ENCODE assay signal across 8 cellular contexts in the genomic region with DNA sequence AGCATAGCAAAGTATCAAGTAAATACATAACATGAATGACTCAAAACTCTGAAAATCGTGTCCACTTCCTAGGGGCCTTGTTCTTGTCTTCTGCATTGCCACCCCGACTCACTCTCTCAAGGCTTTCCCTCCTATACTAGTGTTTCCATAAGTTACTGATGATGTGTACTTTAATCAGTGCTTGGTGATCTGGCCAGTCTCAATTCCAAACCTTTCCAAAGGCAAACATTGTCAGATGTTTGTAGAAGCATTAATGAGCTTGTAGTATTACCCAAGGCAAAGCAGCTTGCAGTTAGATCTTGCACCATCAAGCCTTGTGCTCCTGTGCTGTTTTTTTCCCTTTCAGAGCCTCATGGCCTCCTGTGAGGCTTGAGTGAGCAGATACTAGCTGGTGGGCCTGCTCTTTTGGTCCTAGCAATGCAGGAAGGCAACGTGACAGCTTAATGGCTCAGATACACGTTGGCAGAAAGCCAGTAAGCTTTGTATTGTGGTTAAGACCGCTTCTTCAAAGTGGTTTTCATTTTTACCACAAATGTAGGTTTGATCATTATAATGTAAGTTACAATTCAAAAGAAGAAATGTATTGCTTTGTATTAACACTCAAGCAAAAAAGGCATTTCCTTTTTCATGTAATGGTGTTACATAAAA. TPM values are rescaled to one million over a fixed set of nuclear protein-coding genes. Genes with fewer than 3 reads are reported as not detected.
DNase-seq lines count a peak whose midpoint lies in the region; ATAC-seq and TF ChIP-seq lines count a peak whose summit lies in the region.

No MANE protein-coding gene starts in this region.

- H2AFZ ChIP-seq in mesenchymal stem cell (ENCODE audit: low read depth, low read length): no peak overlapping the region

- no peak overlapping the region for H4K91ac ChIP-seq in mesenchymal stem cell (ENCODE audit: low read length)

- POLR2A ChIA-PET in GM10248 (lab: Yijun Ruan, JAX): no interaction called here

- no peak overlapping the region for H2BK120ac ChIP-seq in mesenchymal stem cell (ENCODE audit: low read depth, low read length)

- intact Hi-C loops in stomach (cut with DNase I; ENCODE audit: low total_unique reads): no loop called here

- CTCF ChIA-PET in GM10248 (lab: Yijun Ruan, JAX): interaction anchor here (0.7 to 2.1 kb wide), 8 partner anchors 8 to 385 kb away, joined by 3 to 12 read pairs (median 4); no protein-coding TSS in a partner anchor

- peaks cover 18% of the 10 kb centered on the region for H3K79me1 ChIP-seq in mesenchymal stem cell (replicated peaks; ENCODE audit: low read length, poor library complexity, severe bottlenecking)

- peak; percentile 91 for ATAC-seq in GM21576 (IDR thresholded peaks at IDR 0.05; ENCODE audit: unreplicated experiment)

- in situ Hi-C loops in astrocyte of the cerebellum (cut with HindIII; ENCODE audit: low sequenced_read_pairs): no loop called here

- no peak overlapping the region for H2BK5ac ChIP-seq in mesenchymal stem cell (ENCODE audit: low read depth, low read length, poor library complexity, severe bottlenecking)

- no peak overlapping the region for H2BK15ac ChIP-seq in mesenchymal stem cell (ENCODE audit: low read depth, poor library complexity, severe bottlenecking)

- H2AK5ac ChIP-seq in mesenchymal stem cell (ENCODE audit: low read length, severe bottlenecking): no peak overlapping the region

- no peak for TF ChIP-seq POLR2A in stomach (IDR thresholded peaks at IDR 0.05)

- H3K23ac ChIP-seq in mesenchymal stem cell (ENCODE audit: low read length in 2 of 2): no peak overlapping the region

- no peak overlapping the region for H3K14ac ChIP-seq in mesenchymal stem cell (ENCODE audit: low read length in 2 of 2)

- peak overlapping the region in 1 of 2 experiments; percentile 8 for H3K18ac ChIP-seq in mesenchymal stem cell (ENCODE audit: low read depth in 1 of 2, low read length in 2 of 2)

- peaks cover 7% of the 10 kb centered on the region for H3K4me1 ChIP-seq in mesenchymal stem cell (ENCODE audit: control insufficient read depth, insufficient read depth, low read depth, low read length)
- H3K4me1 ChIP-seq in stomach: peaks cover 13 to 64% (median 39%) of the 10 kb centered on the region in 4 donors

- H3K4me2 ChIP-seq in mesenchymal stem cell (ENCODE audit: low read length, poor library complexity, severe bottlenecking): no peak overlapping the region

- H3K4ac ChIP-seq in mesenchymal stem cell (ENCODE audit: low read depth in 1 of 2, low read length in 2 of 2): no peak overlapping the region

- H2BK12ac ChIP-seq in mesenchymal stem cell (ENCODE audit: low read length in 2 of 2): no peak overlapping the region

- TF ChIP-seq CTCF in GM10248 (IDR thresholded peaks at IDR 0.05; ENCODE audit: control extremely low read depth, extremely low read depth, low read depth, missing control alignments) (no peak), astrocyte of the cerebellum (IDR thresholded peaks at IDR 0.05; ENCODE audit: low read depth, low read length, missing control alignments) (no peak), stomach (IDR thresholded peaks at IDR 0.05) (no peak)

- TF ChIP-seq EP300 in Ishikawa (IDR thresholded peaks at IDR 0.05; ENCODE audit: borderline replicate concordance): no peak
- TF ChIP-seq EP300 in stomach (IDR thresholded peaks at IDR 0.05): no peak

- no peak for TF ChIP-seq RAD21 in Ishikawa (IDR thresholded peaks at IDR 0.05; ENCODE audit: low read depth)

- DNase-seq in GM10248 (ENCODE audit: extremely low spot score) (peak; percentile 48), SIG-M5 treated with dmso at 0.1 percent for 504 hours (lab: John Stamatoyannopoulos, UW; ENCODE audit: unreplicated experiment) (peak; percentile 79), astrocyte of the cerebellum (ENCODE audit: low read depth) (peak; percentile 90), mesenchymal stem cell (peak; percentile 92), stomach (no peak), iPS-NIHi11 (ENCODE audit: low spot score) (no peak)

- H4K8ac ChIP-seq in mesenchymal stem cell (ENCODE audit: low read length): no peak overlapping the region

- peaks cover 0 to 90% of the 10 kb centered on the region in 2 experiments for H3K36me3 ChIP-seq in mesenchymal stem cell (ENCODE audit: control insufficient read depth in 1 of 2, insufficient read depth in 2 of 2, low read depth in 1 of 2, low read length in 2 of 2)
- H3K36me3 ChIP-seq in stomach: no peaks in the 10 kb centered on the region

- H3K9ac ChIP-seq in mesenchymal stem cell (ENCODE audit: low read length): peak overlapping the region; percentile 19

- 22% methylated on average over 4 of the region's 5 CpGs for WGBS in mesenchymal stem cell
- WGBS in stomach, 5 donors: 14 to 26% (median 22%) methylated on average over 5 of the region's 5 CpGs

- H3K9me3 ChIP-seq in mesenchymal stem cell (ENCODE audit: control insufficient read depth, low read length) (no peaks in the 10 kb centered on the region), stomach (no peaks in the 10 kb centered on the region)

- H3K27ac ChIP-seq in mesenchymal stem cell (ENCODE audit: low read length, poor library complexity, severe bottlenecking) (no peak overlapping the region), stomach (peak overlapping the region in 1 of 5 donors; percentile 31)

- H3K4me3 ChIP-seq in astrocyte of the cerebellum (ENCODE audit: low read depth, low read length): no peak overlapping the region
- no peak overlapping the region for H3K4me3 ChIP-seq in mesenchymal stem cell (ENCODE audit: insufficient read depth in 1 of 2, low read depth in 1 of 2, low read length in 2 of 2)
- no peak overlapping the region for H3K4me3 ChIP-seq in stomach

- H3K27me3 ChIP-seq in mesenchymal stem cell (ENCODE audit: control insufficient read depth in 1 of 2, insufficient read depth in 1 of 2, low read length in 2 of 2) (no peaks in the 10 kb centered on the region), stomach (no peaks in the 10 kb centered on the region)

TF ChIP-seq in Ishikawa, 13 proteins besides CTCF, POLR2A, EP300 and RAD21:
- no peak for TF ChIP-seq TEAD4 (IDR thresholded peaks at IDR 0.05)
- no peak for TF ChIP-seq NFIC (IDR thresholded peaks at IDR 0.05)
- TF ChIP-seq, protein P1, sequence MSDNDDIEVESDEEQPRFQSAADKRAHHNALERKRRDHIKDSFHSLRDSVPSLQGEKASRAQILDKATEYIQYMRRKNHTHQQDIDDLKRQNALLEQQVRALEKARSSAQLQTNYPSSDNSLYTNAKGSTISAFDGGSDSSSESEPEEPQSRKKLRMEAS (IDR thresholded peaks at IDR 0.05): no peak
- no peak for TF ChIP-seq CEBPB (IDR thresholded peaks at IDR 0.05)
- TF ChIP-seq, protein P2, sequence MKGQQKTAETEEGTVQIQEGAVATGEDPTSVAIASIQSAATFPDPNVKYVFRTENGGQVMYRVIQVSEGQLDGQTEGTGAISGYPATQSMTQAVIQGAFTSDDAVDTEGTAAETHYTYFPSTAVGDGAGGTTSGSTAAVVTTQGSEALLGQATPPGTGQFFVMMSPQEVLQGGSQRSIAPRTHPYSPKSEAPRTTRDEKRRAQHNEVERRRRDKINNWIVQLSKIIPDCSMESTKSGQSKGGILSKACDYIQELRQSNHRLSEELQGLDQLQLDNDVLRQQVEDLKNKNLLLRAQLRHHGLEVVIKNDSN (IDR thresholded peaks at IDR 0.05): 0 out of 2 replicates have a peak, but pooled peaks have one; percentile 14
TF ChIP-seq in Ishikawa: peak in this region for 1.

RNA-seq across cellular contexts. Expression of a gene that starts 51.8 kb away (rescaled TPM):
- polyA plus RNA-seq in mesenchymal stem cell (2013, experiment 1 of 2): 55.7 TPM
- polyA plus RNA-seq in mesenchymal stem cell (2013, experiment 2 of 2): 54.9 TPM
- 100 to 1,000 TPM in 2 of 5 donors, 10 to 100 TPM in 3; 23.2 to 184 (median 67.8) TPM for total RNA-seq in stomach
- 10 to 100 TPM; 26.8 to 39.1 (median 28.1) TPM for polyA plus RNA-seq in stomach

Comparison
In these comparisons a context has a peak if more than half of its experiments do, and no peak if none do; other contexts are left out.
1. DNase-seq: peak in GM10248 (single experiment), SIG-M5 treated with dmso at 0.1 percent for 504 hours (single experiment), astrocyte of the cerebellum (single experiment) and mesenchymal stem cell (single experiment); none in stomach (single experiment) and iPS-NIHi11 (single experiment).